ENCODE assay signal across 15 cellular contexts in genomic region chr1:108327534-108328462, GRCh38.
DNase-seq lines count a peak whose midpoint lies in the region; ATAC-seq and TF ChIP-seq lines count a peak whose summit lies in the region.
"Had no signal": no experiment of that assay in that cellular context is flagged by ENCODE, and none has a peak within 500 bp of the region (broad histone marks: within the 10 kb centered on the region; RNA-seq: fewer than 3 reads in every experiment).

No MANE protein-coding gene starts in this region.

- H3K9me3 ChIP-seq in DND-41 (ENCODE audit: insufficient read depth, low read length, severe bottlenecking) = no peaks in the 10 kb centered on the region

- H3K9me3 Mint-ChIP-seq in stimulated activated naive B cell treated with anti-CD40 and anti-IgM and Interleukin-4, amounts not matched to agents 10 μg/mL and 1 μg/mL and 100 μg/mL, for 72 hours = peaks cover 12 to 17% of the 10 kb centered on the region in 2 donors
- H3K9me3 Mint-ChIP-seq: activated T-helper 2 cell treated with anti-CD3 and anti-CD28 coated beads, Interferon-gamma antibody, Interleukin-2, Interleukin-4, amounts not matched to agents 10 μg/mL and 5 μg/mL and 100 μg/mL, durations not matched to agents 14 hours and 24 hours and 36 hours had no signal

- no peak overlapping the region for H4K5ac ChIP-seq in mesendoderm (ENCODE audit: low read length)

- H4K20me1 ChIP-seq in DND-41 (ENCODE audit: insufficient read depth, low read length) = no peaks in the 10 kb centered on the region

- H2BK15ac ChIP-seq in mesendoderm (replicated peaks; ENCODE audit: low read depth) = no peak overlapping the region

- no peak overlapping the region for H2BK5ac ChIP-seq in mesendoderm (ENCODE audit: low read length)

- H3K4me3 ChIP-seq in DND-41 (ENCODE audit: low read depth in 1 of 2, low read length in 2 of 2) = no peak overlapping the region
- H3K4me3 ChIP-seq in mesendoderm (ENCODE audit: low read length) = no peak overlapping the region
- H3K4me3 ChIP-seq: cardiac muscle cell, SK-N-MC had no signal

- no peaks in the 10 kb centered on the region for H3K4me1 Mint-ChIP-seq in stimulated activated naive B cell treated with anti-CD40 and anti-IgM and Interleukin-4, amounts not matched to agents 10 μg/mL and 1 μg/mL and 100 μg/mL, for 72 hours
- H3K4me1 Mint-ChIP-seq: activated CD4-positive, alpha-beta T cell treated with anti-CD3 and anti-CD28 coated beads for 36 hours; mesothelial cell of epicardium had no signal

- no peak overlapping the region for H4K8ac ChIP-seq in mesendoderm (ENCODE audit: low read depth, low read length)

- H2BK120ac ChIP-seq in mesendoderm (ENCODE audit: low read depth, low read length) = no peak overlapping the region

- H2AK5ac ChIP-seq in mesendoderm (ENCODE audit: low read length) = no peak overlapping the region

- H3K9ac ChIP-seq in DND-41 (ENCODE audit: low read depth, low read length) = no peak overlapping the region
- no peak overlapping the region for H3K9ac ChIP-seq in mesendoderm (ENCODE audit: low read length)

- WGBS in mesendoderm (ENCODE audit: extremely low coverage, insufficient coverage, low lambda C conversion rate) = no CpG with 5 or more reads among the region's 4 CpGs

- H3K27ac Mint-ChIP-seq in stimulated activated naive B cell treated with anti-CD40 and anti-IgM and Interleukin-4, amounts not matched to agents 10 μg/mL and 1 μg/mL and 100 μg/mL, for 72 hours = no peak overlapping the region
- H3K27ac Mint-ChIP-seq: activated CD4-positive, alpha-beta T cell treated with anti-CD3 and anti-CD28 coated beads for 36 hours; activated T-helper 2 cell treated with anti-CD3 and anti-CD28 coated beads, Interferon-gamma antibody, Interleukin-2, Interleukin-4, amounts not matched to agents 10 μg/mL and 5 μg/mL and 100 μg/mL, durations not matched to agents 14 hours and 24 hours and 36 hours; mesothelial cell of epicardium had no signal

- H3K4me2 ChIP-seq in DND-41 (ENCODE audit: insufficient read depth, low read length) = no peak overlapping the region
- H3K4me2 ChIP-seq in mesendoderm (ENCODE audit: low read length) = no peak overlapping the region

- no peaks in the 10 kb centered on the region for H3K79me1 ChIP-seq in mesendoderm (ENCODE audit: low read length)

- H3K56ac ChIP-seq in mesendoderm (ENCODE audit: low read length) = no peak overlapping the region

- no peaks in the 10 kb centered on the region for H3K4me1 ChIP-seq in DND-41 (ENCODE audit: insufficient read depth, low read length)
- H3K4me1 ChIP-seq in mesendoderm (ENCODE audit: control insufficient read depth, low read depth, low read length) = no peaks in the 10 kb centered on the region

- no peak overlapping the region for H3K18ac ChIP-seq in mesendoderm (ENCODE audit: low read length)

- ATAC-seq in DND-41 (ENCODE audit: insufficient read depth, low read depth) = peak; percentile 42; the same call in 1 of the 3 replicates
- ATAC-seq in stimulated activated naive B cell treated with anti-CD40 and anti-IgM and Interleukin-4, amounts not matched to agents 10 μg/mL and 1 μg/mL and 100 μg/mL, for 72 hours (replicated peaks) = no peak
- ATAC-seq: activated CD4-positive, alpha-beta T cell treated with anti-CD3 and anti-CD28 coated beads for 36 hours had no signal

- no peak overlapping the region for H3K4ac ChIP-seq in mesendoderm (ENCODE audit: low read depth, low read length)

- H3K4me3 Mint-ChIP-seq in stimulated activated naive B cell treated with anti-CD40 and anti-IgM and Interleukin-4, amounts not matched to agents 10 μg/mL and 1 μg/mL and 100 μg/mL, for 72 hours = no peak overlapping the region
- H3K4me3 Mint-ChIP-seq: activated CD4-positive, alpha-beta T cell treated with anti-CD3 and anti-CD28 coated beads for 36 hours; mesothelial cell of epicardium had no signal

- H3K23ac ChIP-seq in mesendoderm (ENCODE audit: low read length) = no peak overlapping the region

- no peak overlapping the region for H3K27ac ChIP-seq in DND-41 (ENCODE audit: low read length)
- H3K27ac ChIP-seq in VCaP = no peak overlapping the region
- no peak overlapping the region for H3K27ac ChIP-seq in mesendoderm (ENCODE audit: low read depth, low read length)
- H3K27ac ChIP-seq: cardiac muscle cell, epithelial cell of prostate, SK-N-MC had no signal

- H3K79me2 ChIP-seq in DND-41 (ENCODE audit: insufficient read depth, low read length) (no peaks in the 10 kb centered on the region), mesendoderm (ENCODE audit: control insufficient read depth, insufficient read depth, low read length) (no peaks in the 10 kb centered on the region)

- H2AFZ ChIP-seq in DND-41 (ENCODE audit: low read depth, low read length) = no peak overlapping the region

- TF ChIP-seq CTCF in DND-41 (IDR thresholded peaks at IDR 0.05; ENCODE audit: borderline replicate concordance, extremely low read depth, low read length, poor library complexity, severe bottlenecking) (peak; percentile 46), VCaP (conservative IDR thresholded peaks at IDR 0.05) (peak; percentile 20; the same call in 1 of the 2 replicates)

- peaks cover 0 to 5% of the 10 kb centered on the region in 2 donors for H3K36me3 Mint-ChIP-seq in stimulated activated naive B cell treated with anti-CD40 and anti-IgM and Interleukin-4, amounts not matched to agents 10 μg/mL and 1 μg/mL and 100 μg/mL, for 72 hours
- H3K36me3 Mint-ChIP-seq: mesothelial cell of epicardium had no signal

- H3K27me3 ChIP-seq in DND-41 (ENCODE audit: insufficient read depth, low read length, poor library complexity) = no peaks in the 10 kb centered on the region
- no peaks in the 10 kb centered on the region for H3K27me3 ChIP-seq in mesendoderm (ENCODE audit: insufficient read depth, low read length, poor library complexity)
- H3K27me3 ChIP-seq: cardiac muscle cell had no signal

- no peak for DNase-seq in DND-41
- DNase-seq in HT-29 (ENCODE audit: low spot score) = peak; percentile 20
- DNase-seq in mesendoderm = peak; percentile 82
- DNase-seq in stimulated activated naive B cell treated with anti-CD40 and anti-IgM and Interleukin-4, amounts not matched to agents 10 μg/mL and 1 μg/mL and 100 μg/mL, for 72 hours = no peak
- no peak for DNase-seq in NCI-H226
- no peak for DNase-seq in stimulated activated CD4-positive, alpha-beta T cell treated with anti-CD3 and anti-CD28 coated beads, Interleukin-2, amount 100 ng/mL, for 48 hours
- DNase-seq: activated CD4-positive, alpha-beta T cell treated with anti-CD3 and anti-CD28 coated beads for 36 hours; COR-L47; NCI-H524 treated with DMSO at 0.1 percent for 48 hours had no signal

- peaks cover 27 to 42% of the 10 kb centered on the region in 2 donors for H3K27me3 Mint-ChIP-seq in stimulated activated naive B cell treated with anti-CD40 and anti-IgM and Interleukin-4, amounts not matched to agents 10 μg/mL and 1 μg/mL and 100 μg/mL, for 72 hours

- H3K36me3 ChIP-seq in DND-41 (ENCODE audit: insufficient read depth, low read length) (no peaks in the 10 kb centered on the region), mesendoderm (ENCODE audit: control insufficient read depth, insufficient read depth, low read length) (no peaks in the 10 kb centered on the region)
- H3K36me3 ChIP-seq: cardiac muscle cell had no signal

Comparison
In these comparisons a context has a peak if more than half of its experiments do, and no peak if none do; other contexts are left out.
1. DNase-seq: peak in HT-29 (single experiment) and mesendoderm (single experiment); none in DND-41 (single experiment), stimulated activated naive B cell treated with anti-CD40 and anti-IgM and Interleukin-4, amounts not matched to agents 10 μg/mL and 1 μg/mL and 100 μg/mL, for 72 hours (single experiment), NCI-H226 (single experiment) and stimulated activated CD4-positive, alpha-beta T cell treated with anti-CD3 and anti-CD28 coated beads, Interleukin-2, amount 100 ng/mL, for 48 hours (0 of 2).